1 cellular context compared by ENCODE assay signal in genomic region chr17:81178136-81179091, GRCh38.
TF ChIP-seq lines count a peak whose summit lies in the region.

No MANE protein-coding gene starts in this region.

TF ChIP-seq in A549, 52 proteins besides CTCF, POLR2A, EP300 and RAD21 (continued from another document):
- TF ChIP-seq, protein P1, sequence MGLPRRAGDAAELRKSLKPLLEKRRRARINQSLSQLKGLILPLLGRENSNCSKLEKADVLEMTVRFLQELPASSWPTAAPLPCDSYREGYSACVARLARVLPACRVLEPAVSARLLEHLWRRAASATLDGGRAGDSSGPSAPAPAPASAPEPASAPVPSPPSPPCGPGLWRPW (IDR thresholded peaks at IDR 0.05), result no peak
- TF ChIP-seq CHD2 (IDR thresholded peaks at IDR 0.05; ENCODE audit: low read length, partially characterized antibody), result no peak
- TF ChIP-seq ZFP36 (IDR thresholded peaks at IDR 0.05; ENCODE audit: borderline replicate concordance, partially characterized antibody), result no peak
- no peak for TF ChIP-seq CHD4 (IDR thresholded peaks at IDR 0.05; ENCODE audit: borderline replicate concordance)
- TF ChIP-seq RCOR1 (IDR thresholded peaks at IDR 0.05; ENCODE audit: low read depth, low read length), result no peak
- TF ChIP-seq HOXA7 (CRISPR knock-in tag; IDR thresholded peaks at IDR 0.05), result no peak
- TF ChIP-seq, protein P2, sequence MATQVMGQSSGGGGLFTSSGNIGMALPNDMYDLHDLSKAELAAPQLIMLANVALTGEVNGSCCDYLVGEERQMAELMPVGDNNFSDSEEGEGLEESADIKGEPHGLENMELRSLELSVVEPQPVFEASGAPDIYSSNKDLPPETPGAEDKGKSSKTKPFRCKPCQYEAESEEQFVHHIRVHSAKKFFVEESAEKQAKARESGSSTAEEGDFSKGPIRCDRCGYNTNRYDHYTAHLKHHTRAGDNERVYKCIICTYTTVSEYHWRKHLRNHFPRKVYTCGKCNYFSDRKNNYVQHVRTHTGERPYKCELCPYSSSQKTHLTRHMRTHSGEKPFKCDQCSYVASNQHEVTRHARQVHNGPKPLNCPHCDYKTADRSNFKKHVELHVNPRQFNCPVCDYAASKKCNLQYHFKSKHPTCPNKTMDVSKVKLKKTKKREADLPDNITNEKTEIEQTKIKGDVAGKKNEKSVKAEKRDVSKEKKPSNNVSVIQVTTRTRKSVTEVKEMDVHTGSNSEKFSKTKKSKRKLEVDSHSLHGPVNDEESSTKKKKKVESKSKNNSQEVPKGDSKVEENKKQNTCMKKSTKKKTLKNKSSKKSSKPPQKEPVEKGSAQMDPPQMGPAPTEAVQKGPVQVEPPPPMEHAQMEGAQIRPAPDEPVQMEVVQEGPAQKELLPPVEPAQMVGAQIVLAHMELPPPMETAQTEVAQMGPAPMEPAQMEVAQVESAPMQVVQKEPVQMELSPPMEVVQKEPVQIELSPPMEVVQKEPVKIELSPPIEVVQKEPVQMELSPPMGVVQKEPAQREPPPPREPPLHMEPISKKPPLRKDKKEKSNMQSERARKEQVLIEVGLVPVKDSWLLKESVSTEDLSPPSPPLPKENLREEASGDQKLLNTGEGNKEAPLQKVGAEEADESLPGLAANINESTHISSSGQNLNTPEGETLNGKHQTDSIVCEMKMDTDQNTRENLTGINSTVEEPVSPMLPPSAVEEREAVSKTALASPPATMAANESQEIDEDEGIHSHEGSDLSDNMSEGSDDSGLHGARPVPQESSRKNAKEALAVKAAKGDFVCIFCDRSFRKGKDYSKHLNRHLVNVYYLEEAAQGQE (IDR thresholded peaks at IDR 0.05), result no peak
- TF ChIP-seq HDAC2 (IDR thresholded peaks at IDR 0.05), result no peak
